Comparison of ENCODE assay signal across 15 cellular contexts in genomic region chr1:155019377-155020245, GRCh38. TPM values are rescaled to one million over a fixed set of nuclear protein-coding genes. Genes with fewer than 3 reads are reported as not detected.
DNase-seq lines count a peak whose midpoint lies in the region; ATAC-seq and TF ChIP-seq lines count a peak whose summit lies in the region.
"Had no signal": no experiment of that assay in that cellular context is flagged by ENCODE, and none has a peak within 500 bp of the region (broad histone marks: within the 10 kb centered on the region; RNA-seq: fewer than 3 reads in every experiment).

No MANE protein-coding gene starts in this region.

- H3K4me3 Mint-ChIP-seq in Calu3 (ENCODE audit: low read depth, unreplicated experiment) (no peak overlapping the region), neural progenitor cell (peak overlapping the region; percentile 27)
- H3K4me3 Mint-ChIP-seq in activated T-helper 2 cell treated with anti-CD3 and anti-CD28 coated beads, Interferon-gamma antibody, Interleukin-2, Interleukin-4, amounts not matched to agents 10 μg/mL and 5 μg/mL and 100 μg/mL, durations not matched to agents 14 hours and 24 hours and 36 hours (ENCODE audit: low read depth) = no peak overlapping the region
- H3K4me3 Mint-ChIP-seq: activated CD4-positive, alpha-beta T cell treated with anti-CD3 and anti-CD28 coated beads, Interleukin-2, amount 10 ng/mL, durations not matched to agents 7 days and 5 days had no signal

- peaks cover 26% of the 10 kb centered on the region for H3K4me1 ChIP-seq in neural progenitor cell
- peaks cover 6% of the 10 kb centered on the region for H3K4me1 ChIP-seq in SJCRH30

- no peak for ATAC-seq in GM21360 (IDR thresholded peaks at IDR 0.05; ENCODE audit: unreplicated experiment)
- ATAC-seq: naive thymus-derived CD8-positive, alpha-beta T cell had no signal

- no peaks in the 10 kb centered on the region for H3K79me2 ChIP-seq in neural progenitor cell (ENCODE audit: low read depth)

- peaks cover 50% of the 10 kb centered on the region for H3K36me3 Mint-ChIP-seq in Calu3 (ENCODE audit: insufficient read depth, unreplicated experiment)
- peaks cover 49% of the 10 kb centered on the region for H3K36me3 Mint-ChIP-seq in activated T-helper 2 cell treated with anti-CD3 and anti-CD28 coated beads, Interferon-gamma antibody, Interleukin-2, Interleukin-4, amounts not matched to agents 10 μg/mL and 5 μg/mL and 100 μg/mL, durations not matched to agents 14 hours and 24 hours and 36 hours (ENCODE audit: low read depth)
- peaks cover 2% of the 10 kb centered on the region for H3K36me3 Mint-ChIP-seq in neural progenitor cell

- H3F3A ChIP-seq in neural progenitor cell (ENCODE audit: low read depth) = peaks cover 20% of the 10 kb centered on the region

- H3K27ac ChIP-seq in neural progenitor cell = peak overlapping the region; percentile 50
- H3K27ac ChIP-seq in SJCRH30 = no peak overlapping the region

- peak overlapping the region; percentile 40 for H3K4me2 ChIP-seq in neural progenitor cell

- H3K9me3 Mint-ChIP-seq in Calu3 (ENCODE audit: low read depth, unreplicated experiment) (no peaks in the 10 kb centered on the region), neural progenitor cell (no peaks in the 10 kb centered on the region)
- H3K9me3 Mint-ChIP-seq in activated T-helper 2 cell treated with anti-CD3 and anti-CD28 coated beads, Interferon-gamma antibody, Interleukin-2, Interleukin-4, amounts not matched to agents 10 μg/mL and 5 μg/mL and 100 μg/mL, durations not matched to agents 14 hours and 24 hours and 36 hours = no peaks in the 10 kb centered on the region
- H3K9me3 Mint-ChIP-seq: activated CD4-positive, alpha-beta T cell treated with anti-CD3 and anti-CD28 coated beads, Interleukin-2, amount 10 ng/mL, durations not matched to agents 7 days and 5 days; naive thymus-derived CD8-positive, alpha-beta T cell had no signal

- no peaks in the 10 kb centered on the region for H3K36me3 ChIP-seq in neural progenitor cell
- no peaks in the 10 kb centered on the region for H3K36me3 ChIP-seq in SJCRH30

- no peak overlapping the region for H2AFZ ChIP-seq in neural progenitor cell (replicated peaks)

- TF ChIP-seq CTCF in Calu3 (IDR thresholded peaks at IDR 0.05; ENCODE audit: unreplicated experiment) = no peak
- TF ChIP-seq CTCF in neural progenitor cell (IDR thresholded peaks at IDR 0.05) = no peak

- CTCF ChIA-PET in Calu3 (lab: Charles Lee) = interaction anchor here (0.7 to 1.4 kb wide), 4 partner anchors 9 to 25 kb away, joined by 3 to 8 read pairs (median 4); partner anchors contain the start of gene ZBTB7B

- peak; percentile 78 for DNase-seq in NCI-H2171 treated with DMSO at 0.1 percent for 48 hours (lab: John Stamatoyannopoulos, UW)
- no peak for DNase-seq in NCI-H2171 (lab: John Stamatoyannopoulos, UW)
- DNase-seq in Calu3 = no peak
- DNase-seq in activated T-helper 2 cell treated with anti-CD3 and anti-CD28 coated beads, Interferon-gamma antibody, Interleukin-2, Interleukin-4, amounts not matched to agents 10 μg/mL and 5 μg/mL and 100 μg/mL, durations not matched to agents 14 hours and 24 hours and 36 hours (ENCODE audit: low spot score) = no peak
- DNase-seq in neural progenitor cell (ENCODE audit: low spot score) = no peak
- DNase-seq in SJCRH30 = no peak
- no peak for DNase-seq in NCI-H2029 treated with DMSO at 0.1 percent for 48 hours (lab: John Stamatoyannopoulos, UW)
- DNase-seq: activated CD4-positive, alpha-beta T cell treated with anti-CD3 and anti-CD28 coated beads, Interleukin-2, amount 10 ng/mL, durations not matched to agents 7 days and 5 days; activated effector memory CD4-positive, alpha-beta T cell treated with anti-CD3 and anti-CD28 coated beads, Interleukin-2, amount 50 U/mL, for 16 hours; kidney glomerular epithelial cell; MM.1S; naive thymus-derived CD8-positive, alpha-beta T cell had no signal

- peaks cover 47% of the 10 kb centered on the region for H3K4me1 Mint-ChIP-seq in Calu3 (ENCODE audit: low read depth, unreplicated experiment)
- peaks cover 32% of the 10 kb centered on the region for H3K4me1 Mint-ChIP-seq in activated T-helper 2 cell treated with anti-CD3 and anti-CD28 coated beads, Interferon-gamma antibody, Interleukin-2, Interleukin-4, amounts not matched to agents 10 μg/mL and 5 μg/mL and 100 μg/mL, durations not matched to agents 14 hours and 24 hours and 36 hours (ENCODE audit: low read depth)
- peaks cover 25% of the 10 kb centered on the region for H3K4me1 Mint-ChIP-seq in neural progenitor cell

- H3K9ac ChIP-seq in neural progenitor cell = no peak overlapping the region

- H3K9me3 ChIP-seq in neural progenitor cell (ENCODE audit: low read depth) (no peaks in the 10 kb centered on the region), SJCRH30 (replicated peaks) (no peaks in the 10 kb centered on the region)

- H3K27me3 ChIP-seq in neural progenitor cell = no peaks in the 10 kb centered on the region
- H3K27me3 ChIP-seq in SJCRH30 = no peaks in the 10 kb centered on the region

- H3K4me3 ChIP-seq in neural progenitor cell (no peak overlapping the region), SJCRH30 (no peak overlapping the region)

- H3K27ac Mint-ChIP-seq in Calu3 (ENCODE audit: unreplicated experiment) = peak overlapping the region; percentile 2
- H3K27ac Mint-ChIP-seq in activated T-helper 2 cell treated with anti-CD3 and anti-CD28 coated beads, Interferon-gamma antibody, Interleukin-2, Interleukin-4, amounts not matched to agents 10 μg/mL and 5 μg/mL and 100 μg/mL, durations not matched to agents 14 hours and 24 hours and 36 hours = peak overlapping the region; percentile 36
- peak overlapping the region; percentile 44 for H3K27ac Mint-ChIP-seq in neural progenitor cell

- H3K27me3 Mint-ChIP-seq in Calu3 (ENCODE audit: unreplicated experiment) = no peaks in the 10 kb centered on the region
- H3K27me3 Mint-ChIP-seq in activated T-helper 2 cell treated with anti-CD3 and anti-CD28 coated beads, Interferon-gamma antibody, Interleukin-2, Interleukin-4, amounts not matched to agents 10 μg/mL and 5 μg/mL and 100 μg/mL, durations not matched to agents 14 hours and 24 hours and 36 hours (ENCODE audit: low read depth) = no peaks in the 10 kb centered on the region
- H3K27me3 Mint-ChIP-seq in neural progenitor cell (ENCODE audit: insufficient read depth, low read depth) = peaks cover 19% of the 10 kb centered on the region
- H3K27me3 Mint-ChIP-seq: activated CD4-positive, alpha-beta T cell treated with anti-CD3 and anti-CD28 coated beads, Interleukin-2, amount 10 ng/mL, durations not matched to agents 7 days and 5 days had no signal

- no TSS peak for BruUV-seq in Calu3 (replicated peaks; lab: Mats Ljungman, UMichigan)

- intact Hi-C loops in Calu3 (cut with micrococcal nuclease; ENCODE audit: unreplicated experiment) = no loop called here
- intact Hi-C loops in activated T-helper 2 cell treated with anti-CD3 and anti-CD28 coated beads, Interferon-gamma antibody, Interleukin-2, Interleukin-4, amounts not matched to agents 10 μg/mL and 5 μg/mL and 100 μg/mL, durations not matched to agents 14 hours and 24 hours and 36 hours (cut with micrococcal nuclease) = no loop called here

- H4K20me1 ChIP-seq in neural progenitor cell (ENCODE audit: low read depth) = peaks cover 5% of the 10 kb centered on the region

RNA-seq across cellular contexts. Expression of gene DCST2, which starts 14.0 kb away (rescaled TPM):
- total RNA-seq in Calu3 (2022) = 1.4 and 1.5 TPM in 2 replicates
- 0.21 and 0.80 TPM in 2 replicates for total RNA-seq in activated T-helper 2 cell treated with anti-CD3 and anti-CD28 coated beads, Interferon-gamma antibody, Interleukin-2, Interleukin-4, amounts not matched to agents 10 μg/mL and 5 μg/mL and 100 μg/mL, durations not matched to agents 14 hours and 24 hours and 36 hours
- total RNA-seq in neural progenitor cell (ENCODE audit: low replicate concordance) = 1.8 and 2.0 TPM in 2 replicates
- not detected in 2 replicates for total RNA-seq in SJCRH30 (2014; rRNA removed; shearing (Covaris generic))
- total RNA-seq: skeletal muscle tissue had no signal

RNA-seq across cellular contexts. Expression of gene DCST1, which starts 14.0 kb away (rescaled TPM):
- total RNA-seq in Calu3 (2022) = 0.17 TPM in 1 of 2 replicates, not detected in the other
- total RNA-seq in activated T-helper 2 cell treated with anti-CD3 and anti-CD28 coated beads, Interferon-gamma antibody, Interleukin-2, Interleukin-4, amounts not matched to agents 10 μg/mL and 5 μg/mL and 100 μg/mL, durations not matched to agents 14 hours and 24 hours and 36 hours = 0.11 TPM in 1 of 2 replicates, not detected in the other
- total RNA-seq in neural progenitor cell (ENCODE audit: low replicate concordance) = not detected in 2 replicates
- not detected in 2 replicates for total RNA-seq in SJCRH30 (2014; rRNA removed; shearing (Covaris generic))
- total RNA-seq: A172; activated CD4-positive, alpha-beta T cell treated with anti-CD3 and anti-CD28 coated beads, Interleukin-2, amount 10 ng/mL, durations not matched to agents 7 days and 5 days; naive thymus-derived CD8-positive, alpha-beta T cell; skeletal muscle tissue had no signal

RNA-seq across cellular contexts. Expression of gene ZBTB7B, which starts 17.0 kb away (rescaled TPM):
- total RNA-seq in Calu3 (2022) = 64.7 and 64.9 TPM in 2 replicates
- 147 and 154 TPM in 2 replicates for total RNA-seq in activated T-helper 2 cell treated with anti-CD3 and anti-CD28 coated beads, Interferon-gamma antibody, Interleukin-2, Interleukin-4, amounts not matched to agents 10 μg/mL and 5 μg/mL and 100 μg/mL, durations not matched to agents 14 hours and 24 hours and 36 hours
- total RNA-seq in neural progenitor cell (ENCODE audit: low replicate concordance) = 4.7 and 15.7 TPM in 2 replicates
- total RNA-seq in SJCRH30 (2014; rRNA removed; shearing (Covaris generic)) = 4.8 and 5.6 TPM in 2 replicates

RNA-seq across cellular contexts. Expression of gene LENEP, which starts 26.2 kb away (rescaled TPM):
- total RNA-seq in Calu3 (2022) (1.1 and 1.5 TPM in 2 replicates), neural progenitor cell (ENCODE audit: low replicate concordance) (not detected in 2 replicates)
- total RNA-seq in activated T-helper 2 cell treated with anti-CD3 and anti-CD28 coated beads, Interferon-gamma antibody, Interleukin-2, Interleukin-4, amounts not matched to agents 10 μg/mL and 5 μg/mL and 100 μg/mL, durations not matched to agents 14 hours and 24 hours and 36 hours = 0.48 and 2.0 TPM in 2 replicates
- not detected in 2 replicates for total RNA-seq in SJCRH30 (2014; rRNA removed; shearing (Covaris generic))
- total RNA-seq: A172, skeletal muscle tissue had no signal

RNA-seq across cellular contexts. Expression of gene ADAM15, which starts 31.5 kb away (rescaled TPM):
- total RNA-seq in Calu3 (2022) = 99.1 and 103 TPM in 2 replicates
- 72.0 and 74.8 TPM in 2 replicates for total RNA-seq in activated T-helper 2 cell treated with anti-CD3 and anti-CD28 coated beads, Interferon-gamma antibody, Interleukin-2, Interleukin-4, amounts not matched to agents 10 μg/mL and 5 μg/mL and 100 μg/mL, durations not matched to agents 14 hours and 24 hours and 36 hours
- total RNA-seq in neural progenitor cell (ENCODE audit: low replicate concordance) = 15.7 and 44.9 TPM in 2 replicates
- total RNA-seq in SJCRH30 (2014; rRNA removed; shearing (Covaris generic)) = 16.9 and 18.3 TPM in 2 replicates
